In genomic region chr1:223224465-223224864, GRCh38 we compare ENCODE assay signal across 14 cellular contexts.
"Had no signal": no experiment of that assay in that cellular context is flagged by ENCODE, and none has a peak within 500 bp of the region (broad histone marks: within the 10 kb centered on the region; RNA-seq: fewer than 3 reads in every experiment).

No MANE protein-coding gene starts in this region.

- H3K4me1 Mint-ChIP-seq: nephron had no signal

- H3K36me3 ChIP-seq: brain microvascular endothelial cell, ovary, tibial nerve had no signal

- ATAC-seq: activated CD8-positive, alpha-beta T cell treated with anti-CD3 and anti-CD28 coated beads, Interleukin-2, amount 10 ng/mL, durations not matched to agents 7 days and 5 days; left colon had no signal

- H3K27ac Mint-ChIP-seq: activated CD8-positive, alpha-beta T cell treated with anti-CD3 and anti-CD28 coated beads, Interleukin-2, amount 10 ng/mL, durations not matched to agents 7 days and 5 days; activated naive CD8-positive, alpha-beta T cell; nephron; T-helper 2 cell treated with Interferon-gamma antibody and Interleukin-4, amounts not matched to agents 5 μg/mL and 100 μg/mL, for 36 hours had no signal

- H3K9me3 ChIP-seq: ovary had no signal

- H3K4me3 Mint-ChIP-seq: activated CD8-positive, alpha-beta T cell treated with anti-CD3 and anti-CD28 coated beads, Interleukin-2, amount 10 ng/mL, durations not matched to agents 7 days and 5 days; activated naive CD8-positive, alpha-beta T cell; nephron; T-helper 2 cell treated with Interferon-gamma antibody and Interleukin-4, amounts not matched to agents 5 μg/mL and 100 μg/mL, for 36 hours had no signal

- H3K4me1 ChIP-seq: tibial nerve had no signal

- H3K27me3 Mint-ChIP-seq: activated naive CD8-positive, alpha-beta T cell had no signal

- H3K27ac ChIP-seq: brain microvascular endothelial cell, ovary, tibial nerve had no signal

- H3K9me3 Mint-ChIP-seq: T-helper 2 cell treated with Interferon-gamma antibody and Interleukin-4, amounts not matched to agents 5 μg/mL and 100 μg/mL, for 36 hours had no signal

- H3K4me3 ChIP-seq: ovary, tibial nerve had no signal

- DNase-seq: activated CD4-positive, alpha-beta T cell treated with anti-CD3 and anti-CD28 coated beads for 1 hour; activated CD8-positive, alpha-beta T cell treated with anti-CD3 and anti-CD28 coated beads, Interleukin-2, amount 10 ng/mL, durations not matched to agents 7 days and 5 days; brain microvascular endothelial cell; cerebellar nuclear complex; dermis blood vessel endothelial cell; hypothalamus; left colon; ovary; stimulated activated CD4-positive, alpha-beta T cell treated with anti-CD3 and anti-CD28 coated beads, Interleukin-4, amount 100 ng/mL, for 24 hours; SW 1271 had no signal

- H3K27me3 ChIP-seq: brain microvascular endothelial cell, ovary, tibial nerve had no signal
